In the genomic region with DNA sequence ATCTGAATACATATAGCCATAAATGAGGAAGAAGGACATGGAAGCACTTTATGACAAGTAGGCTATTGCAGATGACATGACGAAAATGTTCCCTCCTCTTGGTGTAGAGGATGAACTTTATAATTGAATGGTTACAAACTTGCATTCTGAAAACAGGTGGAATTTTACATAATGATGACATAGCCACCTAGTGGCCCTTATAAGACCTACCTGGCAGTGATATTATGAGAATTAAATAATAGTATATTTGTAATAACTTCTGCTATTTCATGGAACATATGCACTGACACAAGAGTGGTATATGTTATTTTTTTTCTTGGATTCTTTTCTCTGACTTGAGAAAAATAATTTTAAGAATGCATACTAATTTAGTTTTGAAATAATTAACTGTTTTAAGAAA, we compare ENCODE assay signal across 10 cellular contexts. TPM values are rescaled to one million over a fixed set of nuclear protein-coding genes. Genes with fewer than 3 reads are reported as not detected.
DNase-seq lines count a peak whose midpoint lies in the region; ATAC-seq and TF ChIP-seq lines count a peak whose summit lies in the region.
"Had no signal": no experiment of that assay in that cellular context is flagged by ENCODE, and none has a peak within 500 bp of the region (broad histone marks: within the 10 kb centered on the region; RNA-seq: fewer than 3 reads in every experiment).

No MANE protein-coding gene starts in this region.

- H3K27ac ChIP-seq in SK-N-SH (ENCODE audit: low read depth in 2 of 2, low read length in 1 of 2), result no peak overlapping the region
- H3K27ac ChIP-seq in gastroesophageal sphincter, result no peak overlapping the region
- H3K27ac ChIP-seq: epithelial cell of prostate had no signal

- H3K36me3 ChIP-seq in SK-N-SH (replicated peaks in 1 of 2; ENCODE audit: control insufficient read depth in 1 of 2, insufficient read depth in 2 of 2, low read length in 1 of 2) (peaks cover 10 to 21% of the 10 kb centered on the region in 2 experiments), gastroesophageal sphincter (peaks cover 0 to 38% of the 10 kb centered on the region in 2 donors)

- H3K27me3 ChIP-seq in SK-N-SH (ENCODE audit: insufficient read depth) (no peaks in the 10 kb centered on the region), gastroesophageal sphincter (no peaks in the 10 kb centered on the region)

- ATAC-seq in GM19035 (IDR thresholded peaks at IDR 0.05; ENCODE audit: unreplicated experiment), result peak; percentile 67
- ATAC-seq in gastroesophageal sphincter, result no peak
- ATAC-seq in HG03442 (IDR thresholded peaks at IDR 0.05; ENCODE audit: unreplicated experiment), result no peak
- ATAC-seq in GM21737 (IDR thresholded peaks at IDR 0.05; ENCODE audit: unreplicated experiment), result no peak
- ATAC-seq in HG02642 (IDR thresholded peaks at IDR 0.05; ENCODE audit: poor library complexity, unreplicated experiment), result no peak
- no peak for ATAC-seq in GM18520 (IDR thresholded peaks at IDR 0.05; ENCODE audit: unreplicated experiment)

- H4K20me1 ChIP-seq in SK-N-SH (ENCODE audit: insufficient read depth), result no peaks in the 10 kb centered on the region

- H3K4me3 ChIP-seq in SK-N-SH (ENCODE audit: low read depth in 2 of 2, low read length in 1 of 2), result no peak overlapping the region
- H3K4me3 ChIP-seq in gastroesophageal sphincter, result no peak overlapping the region

- H3K9me3 ChIP-seq in SK-N-SH (no peaks in the 10 kb centered on the region), gastroesophageal sphincter (no peaks in the 10 kb centered on the region)

- no peak overlapping the region for H3K4me2 ChIP-seq in SK-N-SH

- in situ Hi-C loops in ACHN (cut with HindIII; ENCODE audit: low pct_ligation_motif_present, low pct_unique_long_range_greater_than_20kb, low sequenced_read_pairs), result no loop called here

- no peaks in the 10 kb centered on the region for H3K9me2 ChIP-seq in SK-N-SH

- DNase-seq in ACHN, result peak; percentile 28
- DNase-seq in SK-N-SH, result no peak

- TF ChIP-seq CTCF in SK-N-SH (IDR thresholded peaks at IDR 0.05) (peak; percentile 63), gastroesophageal sphincter (IDR thresholded peaks at IDR 0.05) (peak; percentile 22 to 37 (median 29))

- TF ChIP-seq RAD21 in SK-N-SH (IDR thresholded peaks at IDR 0.05; ENCODE audit: low read length), result 0 out of 2 replicates have a peak, but pooled peaks have one; percentile 28

- H3K79me2 ChIP-seq in SK-N-SH (ENCODE audit: insufficient read depth), result no peaks in the 10 kb centered on the region

- CTCF ChIA-PET in SK-N-SH (lab: Yijun Ruan, JAX), result no interaction called here

- WGBS in SK-N-SH (ENCODE audit: low lambda C conversion rate), result 25% methylated on average over 1 of the region's 1 CpG
- WGBS in gastroesophageal sphincter (ENCODE audit: low coverage in 1 of 2), 2 donors, result 48 to 78% methylated on average over 1 of the region's 1 CpG

- H3F3A ChIP-seq in SK-N-SH (replicated peaks; ENCODE audit: insufficient read depth), result peaks cover 5% of the 10 kb centered on the region

- TF ChIP-seq POLR2A in gastroesophageal sphincter (IDR thresholded peaks at IDR 0.05), result no peak

- POLR2A ChIA-PET in SK-N-SH (lab: Yijun Ruan, JAX), result no interaction called here

- TF ChIP-seq EP300 in SK-N-SH (IDR thresholded peaks at IDR 0.05; ENCODE audit: borderline replicate concordance in 1 of 2, low read depth in 1 of 2, low read length in 1 of 2) (no peak), gastroesophageal sphincter (IDR thresholded peaks at IDR 0.05) (no peak)

- H3K4me1 ChIP-seq in SK-N-SH (ENCODE audit: control insufficient read depth in 1 of 2, insufficient read depth in 2 of 2, low read depth in 1 of 2, low read length in 1 of 2) (no peaks in the 10 kb centered on the region), gastroesophageal sphincter (no peaks in the 10 kb centered on the region)

- no peak overlapping the region for H2AFZ ChIP-seq in SK-N-SH (ENCODE audit: low read depth)

- H3K9ac ChIP-seq in SK-N-SH, result no peak overlapping the region

TF ChIP-seq in SK-N-SH, 30 proteins besides CTCF, POLR2A, EP300 and RAD21:
- no peak for TF ChIP-seq NRF1 (IDR thresholded peaks at IDR 0.05; ENCODE audit: low read depth, low read length)
- peak; percentile 17; the same call in 1 of the 2 replicates for TF ChIP-seq SMC3 (IDR thresholded peaks at IDR 0.05; ENCODE audit: low read depth, low read length)

RNA-seq across cellular contexts. Expression of a gene that starts 22.9 kb away (rescaled TPM):
- polyA plus RNA-seq in SK-N-SH (2012; rRNA removed), result 47.1 and 80.4 TPM in 2 replicates
- polyA plus RNA-seq in SK-N-SH (2012; cell fraction: cytosol; rRNA removed), result 45.7 and 47.7 TPM in 2 replicates
- 118 and 211 TPM in 2 replicates for polyA plus RNA-seq in SK-N-SH (2012; cell fraction: nucleus; rRNA removed)
- 10 to 100 TPM; 31.6 to 50.4 (median 32.1) TPM for total RNA-seq in gastroesophageal sphincter

RNA-seq across cellular contexts. Expression of a gene that starts 23.7 kb away (rescaled TPM):
- polyA plus RNA-seq in SK-N-SH (2012; rRNA removed), result not detected in 2 replicates
- not detected in 2 replicates for polyA plus RNA-seq in SK-N-SH (2012; cell fraction: cytosol; rRNA removed)
- polyA plus RNA-seq in SK-N-SH (2012; cell fraction: nucleus; rRNA removed), result not detected in 2 replicates
- under 1 TPM in 2 of 4 donors, not detected in 2; 0.13 to 0.19 TPM for total RNA-seq in gastroesophageal sphincter
- total RNA-seq: HT1080 had no signal

RNA-seq across cellular contexts. Expression of a gene that starts 27.6 kb away (rescaled TPM):
- polyA plus RNA-seq in SK-N-SH (2012; rRNA removed), result 22.9 and 29.4 TPM in 2 replicates
- polyA plus RNA-seq in SK-N-SH (2012; cell fraction: cytosol; rRNA removed), result 25.9 and 27.1 TPM in 2 replicates
- 19.6 and 26.8 TPM in 2 replicates for polyA plus RNA-seq in SK-N-SH (2012; cell fraction: nucleus; rRNA removed)
- total RNA-seq in gastroesophageal sphincter, result 10 to 100 TPM in 3 of 4 donors, 1 to 10 TPM in 1; 8.9 to 21.4 (median 14.9) TPM

RNA-seq across cellular contexts. Expression of a gene that starts 41.5 kb away (rescaled TPM):
- 0.10 TPM in 1 of 2 replicates, not detected in the other for polyA plus RNA-seq in SK-N-SH (2012; rRNA removed)
- not detected in 2 replicates for polyA plus RNA-seq in SK-N-SH (2012; cell fraction: cytosol; rRNA removed)
- polyA plus RNA-seq in SK-N-SH (2012; cell fraction: nucleus; rRNA removed), result 0.05 TPM in 1 of 2 replicates, not detected in the other
- total RNA-seq in gastroesophageal sphincter, result under 1 TPM in 1 of 4 donors, not detected in 3; 0.40 TPM
- total RNA-seq: HT1080 had no signal
